Comparison of ENCODE assay signal across 20 cellular contexts in the genomic region with DNA sequence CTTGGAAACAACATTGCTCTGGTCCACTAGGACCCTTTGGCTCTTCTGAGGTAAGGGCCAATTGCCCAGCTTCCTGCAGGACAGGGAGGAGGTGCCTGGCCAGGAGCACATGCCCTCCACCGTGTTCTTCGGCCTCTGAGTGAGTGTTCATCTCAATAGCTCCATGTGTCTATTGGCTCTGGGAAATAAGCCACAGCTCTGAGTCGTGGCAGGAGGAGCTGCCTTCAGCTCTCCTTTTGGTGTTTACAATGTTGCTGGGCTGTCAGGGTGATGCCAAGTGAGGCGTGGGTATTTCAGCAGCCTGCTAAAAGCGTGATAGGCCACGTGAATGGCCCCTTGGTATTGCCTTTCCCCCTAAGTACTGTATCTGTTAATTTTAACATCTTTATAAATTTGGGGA.
"Had no signal": no experiment of that assay in that cellular context is flagged by ENCODE, and none has a peak within 500 bp of the region (broad histone marks: within the 10 kb centered on the region; RNA-seq: fewer than 3 reads in every experiment).

No MANE protein-coding gene starts in this region.

- H3K9me3 Mint-ChIP-seq: activated T-helper 1 cell treated with anti-CD3 and anti-CD28 coated beads, Interleukin-12 subunit alpha, Interleukin-12 subunit beta, Interleukin-2, Interleukin-4 antibody, amounts not matched to agents 30 ng/mL and 10 ng/mL and 1 ng/mL, durations not matched to agents 14 hours and 24 hours and 36 hours; effector memory CD8-positive, alpha-beta T cell; T-helper 2 cell treated with Interferon-gamma antibody and Interleukin-4, amounts not matched to agents 5 μg/mL and 100 μg/mL, for 36 hours had no signal

- H3K36me3 ChIP-seq: esophagus squamous epithelium, tibial nerve, vagina had no signal

- H3K27ac ChIP-seq: esophagus squamous epithelium, tibial nerve, vagina had no signal

- DNase-seq: activated CD4-positive, alpha-beta T cell treated with anti-CD3 and anti-CD28 coated beads for 36 hours; activated CD4-positive, alpha-beta T cell treated with anti-CD3 and anti-CD28 coated beads, Interleukin-2, amount 50 U/mL, for 48 hours; activated gamma-delta T cell treated with Interleukin-2 at 50 U/mL for 16 hours; activated T-cell treated with anti-CD3 and anti-CD28 coated beads for 4 hours; effector memory CD8-positive, alpha-beta T cell; esophagus squamous epithelium; foreskin fibroblast; glutamatergic neuron; left ventricle myocardium superior; mesenchymal stem cell; naive thymus-derived CD4-positive, alpha-beta T cell; stimulated activated CD4-positive, alpha-beta T cell treated with anti-CD3 and anti-CD28 coated beads, Interleukin-12 subunit alpha, Interleukin-12 subunit beta, amount 100 ng/mL, for 4 hours; stimulated activated CD4-positive, alpha-beta T cell treated with anti-CD3 and anti-CD28 coated beads, Interleukin-1b, Interleukin-23, amount 100 ng/mL, for 48 hours; stimulated activated CD8-positive, alpha-beta memory T cell treated with anti-CD3 and anti-CD28 coated beads, Interleukin-4, amount 100 ng/mL, for 48 hours; stimulated activated naive CD4-positive, alpha-beta T cell had no signal

- H3K4me3 ChIP-seq: esophagus squamous epithelium, tibial nerve, vagina had no signal

- H3K36me3 Mint-ChIP-seq: activated naive CD8-positive, alpha-beta T cell; naive thymus-derived CD4-positive, alpha-beta T cell had no signal

- H3K27me3 Mint-ChIP-seq: activated CD4-positive, alpha-beta T cell treated with anti-CD3 and anti-CD28 coated beads for 36 hours; activated naive CD8-positive, alpha-beta T cell had no signal

- H3K27ac Mint-ChIP-seq: activated CD4-positive, alpha-beta T cell treated with anti-CD3 and anti-CD28 coated beads for 36 hours; activated naive CD8-positive, alpha-beta T cell; activated T-helper 1 cell treated with anti-CD3 and anti-CD28 coated beads, Interleukin-12 subunit alpha, Interleukin-12 subunit beta, Interleukin-2, Interleukin-4 antibody, amounts not matched to agents 30 ng/mL and 10 ng/mL and 1 ng/mL, durations not matched to agents 14 hours and 24 hours and 36 hours; effector memory CD8-positive, alpha-beta T cell; T-helper 2 cell treated with Interferon-gamma antibody and Interleukin-4, amounts not matched to agents 5 μg/mL and 100 μg/mL, for 36 hours had no signal

- H3K27me3 ChIP-seq: tibial nerve, vagina had no signal

- H3K9me3 ChIP-seq: esophagus squamous epithelium, tibial nerve, vagina had no signal

- H3K4me3 Mint-ChIP-seq: activated CD4-positive, alpha-beta T cell treated with anti-CD3 and anti-CD28 coated beads for 36 hours; activated naive CD8-positive, alpha-beta T cell; activated T-helper 1 cell treated with anti-CD3 and anti-CD28 coated beads, Interleukin-12 subunit alpha, Interleukin-12 subunit beta, Interleukin-2, Interleukin-4 antibody, amounts not matched to agents 30 ng/mL and 10 ng/mL and 1 ng/mL, durations not matched to agents 14 hours and 24 hours and 36 hours; effector memory CD8-positive, alpha-beta T cell; naive thymus-derived CD4-positive, alpha-beta T cell; T-helper 2 cell treated with Interferon-gamma antibody and Interleukin-4, amounts not matched to agents 5 μg/mL and 100 μg/mL, for 36 hours had no signal
